Comparison of ENCODE assay signal across 23 cellular contexts in genomic region chr11:71067753-71068152, GRCh38.
DNase-seq lines count a peak whose midpoint lies in the region; ATAC-seq, FAIRE-seq and TF ChIP-seq lines count a peak whose summit lies in the region.
"Had no signal": no experiment of that assay in that cellular context is flagged by ENCODE, and none has a peak within 500 bp of the region (broad histone marks: within the 10 kb centered on the region; RNA-seq: fewer than 3 reads in every experiment).

No MANE protein-coding gene starts in this region.

- peaks cover 44% of the 10 kb centered on the region for H3K27me3 Mint-ChIP-seq in chondrocyte (ENCODE audit: low read depth)

- H3K36me3 Mint-ChIP-seq in chondrocyte (ENCODE audit: low read depth) = no peaks in the 10 kb centered on the region
- H3K36me3 Mint-ChIP-seq: CD8-positive, alpha-beta T cell had no signal

- peaks cover 6% of the 10 kb centered on the region; the same call in 1 of the 2 replicates for H4K20me1 ChIP-seq in HepG2 (ENCODE audit: insufficient read depth, low read length)

- no peak overlapping the region for H2AK5ac ChIP-seq in neuronal stem cell (ENCODE audit: low read depth, low read length)

- no TSS peak for BruUV-seq in HepG2 (replicated peaks; lab: Mats Ljungman, UMichigan)

- DNase-seq in HepG2 (ENCODE audit: low spot score) (no peak), right lobe of liver (no peak), chondrocyte (ENCODE audit: low spot score) (peak; percentile 22), neuronal stem cell (ENCODE audit: low spot score) (no peak), left cardiac atrium (no peak), islet precursor cell (no peak)
- DNase-seq: AML-193; Caco-2; Calu3; CD4-positive, alpha-beta T cell; CD8-positive, alpha-beta T cell; DMS79 treated with DMSO at 0.1 percent for 48 hours; GF-D8 had no signal

- 99% methylated on average over 6 of the region's 6 CpGs for WGBS in HepG2 (ENCODE audit: low lambda C conversion rate)
- 93% methylated on average over 6 of the region's 6 CpGs for WGBS in right lobe of liver (ENCODE audit: insufficient coverage, low coverage, low lambda C conversion rate, missing lambda C conversion rate)
- 100% methylated on average over 1 of the region's 6 CpGs; no CpG with 5 or more reads in 1 of the 2 donors for WGBS in neuronal stem cell (ENCODE audit: extremely low coverage in 2 of 2, insufficient read length in 2 of 2, insufficient replicate concordance in 1 of 2), 2 donors

- no peaks in the 10 kb centered on the region for H3K9me3 Mint-ChIP-seq in chondrocyte (ENCODE audit: low read depth)
- H3K9me3 Mint-ChIP-seq: CD4-positive, alpha-beta T cell; CD8-positive, alpha-beta T cell had no signal

- H3K4me3 ChIP-seq in HepG2 (replicated peaks in 1 of 3; ENCODE audit: insufficient read depth in 1 of 3, low read depth in 2 of 3, low read length in 3 of 3) = no peak overlapping the region
- H3K4me3 ChIP-seq in right lobe of liver = no peak overlapping the region
- no peak overlapping the region for H3K4me3 ChIP-seq in HEK293 (ENCODE audit: low read depth, low read length)
- peak overlapping the region in 1 of 2 donors; percentile 69 for H3K4me3 ChIP-seq in neuronal stem cell (ENCODE audit: low read length in 2 of 2)
- H3K4me3 ChIP-seq: A549 had no signal

- H2BK15ac ChIP-seq in neuronal stem cell (ENCODE audit: low read length) = no peak overlapping the region

- no peak for TF ChIP-seq EP300 in HepG2 (IDR thresholded peaks at IDR 0.05; ENCODE audit: low read depth in 2 of 2, low read length in 2 of 2)
- no peak for TF ChIP-seq EP300 in HepG2 (CRISPR knock-in tag; IDR thresholded peaks at IDR 0.05; ENCODE audit: borderline replicate concordance)

- no peak for FAIRE-seq in HepG2 (lab: Jason Lieb, UNC)
- FAIRE-seq: A549, D721Med, G401.6, GM12891, GM18507 had no signal

- H3K27ac Mint-ChIP-seq in chondrocyte (ENCODE audit: unreplicated experiment) = no peak overlapping the region
- H3K27ac Mint-ChIP-seq: B cell; CD4-positive, alpha-beta T cell; CD8-positive, alpha-beta T cell had no signal

- H3K9me3 ChIP-seq in HepG2 (ENCODE audit: low read length) (no peaks in the 10 kb centered on the region), right lobe of liver (no peaks in the 10 kb centered on the region), HEK293 (ENCODE audit: control insufficient read depth, insufficient read depth, low read depth, low read length) (no peaks in the 10 kb centered on the region), neuronal stem cell (replicated peaks in 1 of 2; ENCODE audit: control insufficient read depth in 2 of 2, insufficient read depth in 1 of 2, low read depth in 1 of 2, low read length in 2 of 2) (peaks cover 0 to 11% of the 10 kb centered on the region in 2 donors)
- H3K9me3 ChIP-seq: A549, Caco-2 had no signal

- H3K79me1 ChIP-seq in neuronal stem cell (ENCODE audit: low read depth, low read length) = no peaks in the 10 kb centered on the region

- H3K27me3 ChIP-seq in HepG2 (ENCODE audit: control insufficient read depth in 1 of 2, insufficient read depth in 2 of 2, low read length in 2 of 2) = no peaks in the 10 kb centered on the region
- H3K27me3 ChIP-seq in right lobe of liver = no peaks in the 10 kb centered on the region
- peaks cover 0 to 7% (median 2%) of the 10 kb centered on the region in 3 experiments for H3K27me3 ChIP-seq in neuronal stem cell (ENCODE audit: control insufficient read depth in 3 of 3, insufficient read depth in 3 of 3, low read depth in 1 of 3, low read length in 3 of 3)

- peak overlapping the region; percentile 30 for H2BK12ac ChIP-seq in neuronal stem cell (ENCODE audit: low read length)

- CTCF ChIA-PET in HepG2 (lab: Yijun Ruan, JAX; ENCODE audit: low intra/inter-chr PET ratio, low total read pairs) = no interaction called here
- CTCF ChIA-PET in HEK293 (lab: Yijun Ruan, JAX) = no interaction called here

- H3K9ac ChIP-seq in HepG2 (ENCODE audit: insufficient read depth, low read depth, low read length) (no peak overlapping the region), neuronal stem cell (ENCODE audit: low read depth, low read length, poor library complexity) (no peak overlapping the region)

- H3K4me1 ChIP-seq in HepG2 (ENCODE audit: insufficient read depth, low read length) = no peaks in the 10 kb centered on the region
- H3K4me1 ChIP-seq in right lobe of liver = peaks cover 0 to 5% (median 0%) of the 10 kb centered on the region in 4 donors
- H3K4me1 ChIP-seq in HEK293 (ENCODE audit: control insufficient read depth, insufficient read depth, low read length) = no peaks in the 10 kb centered on the region
- H3K4me1 ChIP-seq in neuronal stem cell (ENCODE audit: control insufficient read depth in 2 of 2, insufficient read depth in 1 of 2, low read depth in 1 of 2, low read length in 2 of 2) = no peaks in the 10 kb centered on the region
- H3K4me1 ChIP-seq: Caco-2 had no signal

- H3K4ac ChIP-seq in neuronal stem cell (ENCODE audit: low read length) = no peak overlapping the region

- no peak for TF ChIP-seq CTCF in HepG2 (CRISPR knock-in tag; IDR thresholded peaks at IDR 0.05)
- TF ChIP-seq CTCF in right lobe of liver (IDR thresholded peaks at IDR 0.05) = no peak
- TF ChIP-seq CTCF in HEK293 (tag by site-specific recombination; IDR thresholded peaks at IDR 0.05) = no peak
- no peak for TF ChIP-seq CTCF in chondrocyte (IDR thresholded peaks at IDR 0.05)

- no peak overlapping the region for H4K8ac ChIP-seq in neuronal stem cell (ENCODE audit: low read depth, low read length)

- H2AFZ ChIP-seq in HepG2 (ENCODE audit: low read length) (no peak overlapping the region), neuronal stem cell (ENCODE audit: low read length) (no peak overlapping the region)

- H3K4me3 Mint-ChIP-seq in chondrocyte (ENCODE audit: unreplicated experiment) = no peak overlapping the region
- H3K4me3 Mint-ChIP-seq: B cell; CD4-positive, alpha-beta T cell; CD8-positive, alpha-beta T cell had no signal

- H3K4me1 Mint-ChIP-seq in chondrocyte (ENCODE audit: low read depth) = no peaks in the 10 kb centered on the region

- TF ChIP-seq POLR2A in HepG2 (IDR thresholded peaks at IDR 0.05; ENCODE audit: insufficient read depth in 1 of 2, low read depth in 2 of 2, low read length in 2 of 2) (no peak), right lobe of liver (IDR thresholded peaks at IDR 0.05) (no peak)

- H3K23ac ChIP-seq in neuronal stem cell (ENCODE audit: low read depth, low read length, poor library complexity) = no peak overlapping the region

- H3K4me2 ChIP-seq in HepG2 (ENCODE audit: low read depth, low read length) (no peak overlapping the region), neuronal stem cell (ENCODE audit: insufficient read depth, low read length, poor library complexity, severe bottlenecking) (no peak overlapping the region)
- H3K4me2 ChIP-seq: A549 had no signal

- no peak overlapping the region for H3K18ac ChIP-seq in neuronal stem cell (ENCODE audit: low read length)

- ATAC-seq in HepG2 (no peak), right lobe of liver (no peak), left cardiac atrium (no peak), GM18502 (IDR thresholded peaks at IDR 0.05; ENCODE audit: poor library complexity, unreplicated experiment) (no peak)
- ATAC-seq: A549; CD8-positive, alpha-beta T cell had no signal

- intact Hi-C loops in HepG2 (cut with micrococcal nuclease; ENCODE audit: unreplicated experiment) = no loop called here
- intact Hi-C loops in right lobe of liver (cut with DNase I) = no loop called here
- intact Hi-C loops in left cardiac atrium (cut with DNase I) = no loop called here

- in situ Hi-C loops in HepG2 (cut with HindIII; ENCODE audit: extremely low pct_ligation_motif_present, low pct_unique_long_range_greater_than_20kb) = no loop called here

- POLR2A ChIA-PET in HepG2 (lab: Yijun Ruan, JAX) (no interaction called here), HEK293 (lab: Yijun Ruan, JAX) (no interaction called here)

- peak overlapping the region; percentile 13 for H4K91ac ChIP-seq in neuronal stem cell (ENCODE audit: low read depth, low read length, poor library complexity)

- peaks cover 10 to 38% of the 10 kb centered on the region in 2 experiments; a peak in 4 of 5 replicates for H3K36me3 ChIP-seq in HepG2 (replicated peaks in 1 of 2; ENCODE audit: control insufficient read depth in 1 of 2, insufficient read depth in 2 of 2, low read length in 2 of 2)
- no peaks in the 10 kb centered on the region for H3K36me3 ChIP-seq in right lobe of liver
- H3K36me3 ChIP-seq in HEK293 (ENCODE audit: control insufficient read depth in 2 of 2, insufficient read depth in 1 of 2, low read length in 2 of 2) = no peaks in the 10 kb centered on the region
- H3K36me3 ChIP-seq in neuronal stem cell (replicated peaks in 1 of 2; ENCODE audit: control insufficient read depth in 2 of 2, insufficient read depth in 2 of 2, low read length in 2 of 2) = peaks cover 0 to 3% of the 10 kb centered on the region in 2 donors

- TF ChIP-seq RAD21 in HepG2 (CRISPR knock-in tag; IDR thresholded peaks at IDR 0.05) = no peak

- H3K27ac ChIP-seq in HepG2 (ENCODE audit: extremely low read length, insufficient read depth, low read length) (no peak overlapping the region), right lobe of liver (no peak overlapping the region), HEK293 (ENCODE audit: extremely low read depth, low read depth, low read length) (no peak overlapping the region), neuronal stem cell (replicated peaks; ENCODE audit: low read length) (no peak overlapping the region)
- H3K27ac ChIP-seq: 22Rv1, A549, C4-2B had no signal

- H3K79me2 ChIP-seq in HepG2 (ENCODE audit: insufficient read depth, low read length) = no peaks in the 10 kb centered on the region

- no peak overlapping the region for H2BK120ac ChIP-seq in neuronal stem cell (ENCODE audit: low read depth, low read length)

- H3K14ac ChIP-seq in neuronal stem cell (ENCODE audit: low read length) = no peak overlapping the region

- no peak overlapping the region for H2BK5ac ChIP-seq in neuronal stem cell (ENCODE audit: low read length)

TF ChIP-seq in HepG2, 621 proteins besides CTCF, POLR2A, EP300 and RAD21 (continues in another document):
- TF ChIP-seq SP5 (CRISPR knock-in tag; IDR thresholded peaks at IDR 0.05; ENCODE audit: borderline replicate concordance, low read depth) (no peak), ZNF749 (CRISPR knock-in tag; IDR thresholded peaks at IDR 0.05; ENCODE audit: borderline replicate concordance) (no peak), ZNF83 (CRISPR knock-in tag; IDR thresholded peaks at IDR 0.05; ENCODE audit: borderline replicate concordance) (no peak), NCOR1 (IDR thresholded peaks at IDR 0.05; ENCODE audit: borderline replicate concordance, low read length) (no peak)

TF ChIP-seq in HEK293, 187 proteins besides CTCF, POLR2A, EP300 and RAD21 (continues in another document):
- no peak for TF ChIP-seq SCRT1 (tag by site-specific recombination; IDR thresholded peaks at IDR 0.05; ENCODE audit: borderline replicate concordance)

Comparison
In these comparisons a context has a peak if more than half of its experiments do, and no peak if none do; other contexts are left out.
1. Of the 63 proteins assayed by ChIP-seq in both HepG2 and HEK293: peak only in HepG2: none; only in HEK293: ZBTB26, ZNF513 and ZNF776; in both: none; in neither: 60.